In the genomic region with DNA sequence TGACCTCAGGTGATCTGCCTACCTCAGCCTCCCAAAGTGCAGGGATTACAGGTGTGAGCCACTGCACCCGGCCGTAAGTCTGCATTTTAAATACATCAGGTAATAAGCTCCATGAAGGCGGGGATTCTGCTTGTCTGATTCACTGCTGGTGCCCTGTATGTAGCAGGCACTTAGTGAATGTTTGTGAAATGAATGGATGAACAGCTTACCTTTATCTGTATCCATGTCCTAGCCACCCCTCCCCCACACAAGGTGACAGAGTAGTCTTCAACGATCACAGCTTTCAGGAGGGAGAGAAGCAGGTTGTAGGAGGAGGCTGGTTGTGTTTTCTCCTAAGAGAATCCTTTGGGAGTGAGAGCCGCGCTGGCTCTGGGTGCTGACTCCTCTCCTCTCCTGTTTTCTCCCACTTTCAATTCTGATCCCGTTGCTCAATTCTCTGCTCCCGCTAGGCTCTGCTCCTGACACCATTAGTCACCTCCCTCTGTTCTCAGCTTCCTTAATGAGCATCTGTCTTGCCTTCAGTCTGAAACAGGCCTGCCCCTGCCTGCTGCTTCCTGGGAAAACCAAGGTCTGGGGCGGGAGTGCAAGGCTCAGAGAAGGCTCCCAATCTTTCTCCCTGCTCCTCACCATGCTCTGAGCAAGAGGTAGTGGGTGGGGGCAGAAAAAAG, we compare ENCODE assay signal across 11 cellular contexts.
A peak's percentile ranks its signal among the peaks of the same experiment; 100 is the strongest.
DNase-seq lines count a peak whose midpoint lies in the region; TF ChIP-seq lines count a peak whose summit lies in the region.
"Had no signal": no experiment of that assay in that cellular context is flagged by ENCODE, and none has a peak within 500 bp of the region (broad histone marks: within the 10 kb centered on the region; RNA-seq: fewer than 3 reads in every experiment).

No MANE protein-coding gene starts in this region.

- no peak overlapping the region for H2BK120ac ChIP-seq in mesenchymal stem cell (ENCODE audit: low read depth, low read length)

- no peak overlapping the region for H3K23ac ChIP-seq in mesenchymal stem cell (ENCODE audit: low read length in 2 of 2)

- CTCF ChIA-PET in Calu3 (lab: Charles Lee), result interaction anchor here (0.6 to 1.6 kb wide), 2 partner anchors 12 to 303 kb away, joined by 4 to 6 read pairs; no protein-coding TSS in a partner anchor

- H3K14ac ChIP-seq in mesenchymal stem cell (ENCODE audit: low read length in 2 of 2), result no peak overlapping the region

- H4K91ac ChIP-seq in mesenchymal stem cell (ENCODE audit: low read length), result no peak overlapping the region

- H3K79me2 ChIP-seq in MM.1S (ENCODE audit: low read length), result no peaks in the 10 kb centered on the region

- intact Hi-C loops in Calu3 (cut with micrococcal nuclease; ENCODE audit: unreplicated experiment), result no loop called here

- no peaks in the 10 kb centered on the region for H3K9me3 ChIP-seq in mesenchymal stem cell (ENCODE audit: control insufficient read depth, low read length)
- H3K9me3 ChIP-seq in MM.1S (replicated peaks; ENCODE audit: insufficient read depth, low read length), result no peaks in the 10 kb centered on the region
- H3K9me3 ChIP-seq: pancreas had no signal

- H3K27ac ChIP-seq in caudate nucleus (ENCODE audit: low read depth, low read length) (peak overlapping the region; percentile 17), mesenchymal stem cell (ENCODE audit: low read length, poor library complexity, severe bottlenecking) (no peak overlapping the region), MM.1S (ENCODE audit: low read length) (no peak overlapping the region)
- H3K27ac ChIP-seq: pancreas had no signal

- DNase-seq in Calu3 (no peak), MV-4-11 (lab: John Stamatoyannopoulos, UW) (peak; percentile 8), caudate nucleus (lab: John Stamatoyannopoulos, UW) (peak in 36 of 61 donors; percentile 20 to 86 (median 53)), mesenchymal stem cell (peak; percentile 78), MM.1S (no peak), NCI-H510A (lab: John Stamatoyannopoulos, UW) (no peak), NCI-H2196 treated with DMSO at 0.1 percent for 48 hours (lab: John Stamatoyannopoulos, UW; ENCODE audit: unreplicated experiment) (no peak)
- no peak for DNase-seq in activated CD4-positive, alpha-beta T cell treated with anti-CD3 and anti-CD28 coated beads, Interleukin-2, amount 50 U/mL, for 48 hours
- DNase-seq: DMS79, NCI-H146, pancreas had no signal

- H3K9me2 ChIP-seq in MM.1S (replicated peaks; ENCODE audit: insufficient read depth, low read length), result no peaks in the 10 kb centered on the region

- H3K4me2 ChIP-seq in mesenchymal stem cell (ENCODE audit: low read length, poor library complexity, severe bottlenecking), result no peak overlapping the region
- no peak overlapping the region for H3K4me2 ChIP-seq in MM.1S (ENCODE audit: low read depth, low read length)

- no peak overlapping the region for H3K18ac ChIP-seq in mesenchymal stem cell (ENCODE audit: low read depth in 1 of 2, low read length in 2 of 2)

- no peaks in the 10 kb centered on the region for H3K79me1 ChIP-seq in mesenchymal stem cell (replicated peaks; ENCODE audit: low read length, poor library complexity, severe bottlenecking)

- H2BK15ac ChIP-seq in mesenchymal stem cell (ENCODE audit: low read depth, poor library complexity, severe bottlenecking), result peak overlapping the region; percentile 12

- no peak overlapping the region for H2AFZ ChIP-seq in mesenchymal stem cell (ENCODE audit: low read depth, low read length)
- H2AFZ ChIP-seq in MM.1S (ENCODE audit: low read length), result no peak overlapping the region

- H4K8ac ChIP-seq in mesenchymal stem cell (ENCODE audit: low read length), result no peak overlapping the region

- H3K4me1 Mint-ChIP-seq in Calu3 (ENCODE audit: low read depth, unreplicated experiment), result peaks cover 36% of the 10 kb centered on the region

- H3K4ac ChIP-seq in mesenchymal stem cell (ENCODE audit: low read depth in 1 of 2, low read length in 2 of 2), result no peak overlapping the region

- H3K36me3 ChIP-seq in mesenchymal stem cell (ENCODE audit: control insufficient read depth in 1 of 2, insufficient read depth in 2 of 2, low read depth in 1 of 2, low read length in 2 of 2) (no peaks in the 10 kb centered on the region), MM.1S (replicated peaks; ENCODE audit: insufficient read depth, low read length) (no peaks in the 10 kb centered on the region)
- H3K36me3 ChIP-seq: pancreas had no signal

- H3K27me3 Mint-ChIP-seq in Calu3 (ENCODE audit: unreplicated experiment), result peaks cover 9% of the 10 kb centered on the region

- 61% methylated on average over 6 of the region's 9 CpGs for WGBS in mesenchymal stem cell

- H3K4me3 Mint-ChIP-seq in Calu3 (ENCODE audit: low read depth, unreplicated experiment), result no peak overlapping the region

- no peak overlapping the region for H2BK5ac ChIP-seq in mesenchymal stem cell (ENCODE audit: low read depth, low read length, poor library complexity, severe bottlenecking)

- no peaks in the 10 kb centered on the region for H3K9me3 Mint-ChIP-seq in Calu3 (ENCODE audit: low read depth, unreplicated experiment)

- H3K27me3 ChIP-seq in mesenchymal stem cell (ENCODE audit: control insufficient read depth in 1 of 2, insufficient read depth in 1 of 2, low read length in 2 of 2), result peaks cover 3 to 16% of the 10 kb centered on the region in 2 experiments
- peaks cover 16% of the 10 kb centered on the region for H3K27me3 ChIP-seq in MM.1S (replicated peaks; ENCODE audit: insufficient read depth, low read length)
- H3K27me3 ChIP-seq: pancreas had no signal

- H3K9ac ChIP-seq in mesenchymal stem cell (ENCODE audit: low read length), result no peak overlapping the region
- no peak overlapping the region for H3K9ac ChIP-seq in MM.1S (ENCODE audit: low read length)

- H3K36me3 Mint-ChIP-seq in Calu3 (ENCODE audit: insufficient read depth, unreplicated experiment), result no peaks in the 10 kb centered on the region

- H3F3A ChIP-seq in MM.1S (ENCODE audit: insufficient read depth, low read length), result no peaks in the 10 kb centered on the region

- no peak overlapping the region for H3K4me3 ChIP-seq in mesenchymal stem cell (ENCODE audit: insufficient read depth in 1 of 2, low read depth in 1 of 2, low read length in 2 of 2)
- H3K4me3 ChIP-seq in MM.1S (ENCODE audit: low read length), result no peak overlapping the region
- H3K4me3 ChIP-seq: pancreas had no signal

- peaks cover 12% of the 10 kb centered on the region for H3K4me1 ChIP-seq in mesenchymal stem cell (ENCODE audit: control insufficient read depth, insufficient read depth, low read depth, low read length)
- no peaks in the 10 kb centered on the region for H3K4me1 ChIP-seq in MM.1S (ENCODE audit: low read length)
- H3K4me1 ChIP-seq: pancreas had no signal

- H4K20me1 ChIP-seq in MM.1S (ENCODE audit: insufficient read depth, low read length), result no peaks in the 10 kb centered on the region

- BruUV-seq in Calu3 (replicated peaks; lab: Mats Ljungman, UMichigan), result no TSS peak

- H3K27ac Mint-ChIP-seq in Calu3 (ENCODE audit: unreplicated experiment), result peak overlapping the region; percentile 35

- TF ChIP-seq CTCF in Calu3 (IDR thresholded peaks at IDR 0.05; ENCODE audit: unreplicated experiment) (no peak), MM.1S (IDR thresholded peaks at IDR 0.05; ENCODE audit: low read length) (no peak)

- H2BK12ac ChIP-seq in mesenchymal stem cell (ENCODE audit: low read length in 2 of 2), result no peak overlapping the region

- no peak overlapping the region for H2AK5ac ChIP-seq in mesenchymal stem cell (ENCODE audit: low read length, severe bottlenecking)

Comparison
In these comparisons a context has a peak if more than half of its experiments do, and no peak if none do; other contexts are left out.
1. DNase-seq: peak in MV-4-11 (single experiment), caudate nucleus (36 of 61) and mesenchymal stem cell (single experiment); none in Calu3 (single experiment), MM.1S (single experiment), NCI-H510A (single experiment), activated CD4-positive, alpha-beta T cell treated with anti-CD3 and anti-CD28 coated beads, Interleukin-2, amount 50 U/mL, for 48 hours (0 of 2) and NCI-H2196 treated with DMSO at 0.1 percent for 48 hours (single experiment).